In the genomic region with DNA sequence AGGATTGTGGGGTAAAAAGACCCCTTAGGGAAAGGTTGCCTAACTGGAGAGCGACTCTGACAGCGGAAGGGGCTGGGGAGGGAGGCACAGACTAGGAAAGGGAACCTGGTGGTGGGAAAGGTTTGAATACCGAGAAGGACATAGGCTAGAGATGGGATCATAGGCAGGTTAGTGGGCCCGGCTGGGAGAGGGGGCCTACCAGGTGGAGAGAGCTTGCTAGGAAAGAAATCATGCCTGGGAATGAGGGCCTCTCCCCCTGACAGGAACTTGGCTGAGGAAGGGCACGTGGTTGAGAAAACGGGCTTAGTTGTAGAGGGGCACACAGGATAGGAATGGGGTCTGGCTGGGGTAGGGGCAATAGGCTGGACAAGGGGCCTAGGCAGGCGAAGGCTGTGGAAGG, we compare ENCODE assay signal across 30 cellular contexts. TPM values are rescaled to one million over a fixed set of nuclear protein-coding genes. Genes with fewer than 3 reads are reported as not detected.
DNase-seq lines count a peak whose midpoint lies in the region; ATAC-seq and TF ChIP-seq lines count a peak whose summit lies in the region.
"Had no signal": no experiment of that assay in that cellular context is flagged by ENCODE, and none has a peak within 500 bp of the region (broad histone marks: within the 10 kb centered on the region; RNA-seq: fewer than 3 reads in every experiment).

No MANE protein-coding gene starts in this region.

- H3K4me3 Mint-ChIP-seq in neural crest cell (no peak overlapping the region), osteocyte (ENCODE audit: unreplicated experiment) (no peak overlapping the region)
- H3K4me3 Mint-ChIP-seq: B cell; CD14-positive monocyte; CD4-positive, alpha-beta memory T cell; CD4-positive, alpha-beta T cell; CD4-positive, CD25-positive, alpha-beta regulatory T cell; CD8-positive, alpha-beta memory T cell; CD8-positive, alpha-beta T cell had no signal

- H3K9me3 Mint-ChIP-seq in neural crest cell: peaks cover 8% of the 10 kb centered on the region
- H3K9me3 Mint-ChIP-seq in osteocyte (ENCODE audit: unreplicated experiment): peaks cover 3% of the 10 kb centered on the region
- H3K9me3 Mint-ChIP-seq: CD4-positive, alpha-beta memory T cell; CD4-positive, alpha-beta T cell; CD8-positive, alpha-beta T cell had no signal

- peak overlapping the region; percentile 50 for H3K27ac Mint-ChIP-seq in neural crest cell (ENCODE audit: unreplicated experiment)
- no peak overlapping the region for H3K27ac Mint-ChIP-seq in osteocyte (ENCODE audit: unreplicated experiment)
- H3K27ac Mint-ChIP-seq: B cell; CD14-positive monocyte; CD4-positive, alpha-beta memory T cell; CD4-positive, alpha-beta T cell; CD4-positive, CD25-positive, alpha-beta regulatory T cell; CD8-positive, alpha-beta T cell had no signal

- no peak for ATAC-seq in stimulated activated naive CD8-positive, alpha-beta T cell treated with anti-CD3 and anti-CD28 coated beads, Interleukin-15, Interleukin-2, amounts not matched to agents 100 U/mL and 50 U/mL, for 24 hours
- ATAC-seq: A549; CD8-positive, alpha-beta T cell had no signal

- no peak for TF ChIP-seq CTCF in neural crest cell (conservative IDR thresholded peaks at IDR 0.05)
- no peak for TF ChIP-seq CTCF in osteocyte (IDR thresholded peaks at IDR 0.05)

- no peak for DNase-seq in neural crest cell (ENCODE audit: low read depth, low spot score)
- DNase-seq in osteocyte (ENCODE audit: extremely low spot score, unreplicated experiment): peak; percentile 68
- DNase-seq in stimulated activated naive CD8-positive, alpha-beta T cell treated with anti-CD3 and anti-CD28 coated beads, Interleukin-15, Interleukin-2, amounts not matched to agents 100 U/mL and 50 U/mL, for 24 hours: no peak
- no peak for DNase-seq in NCI-H2171 treated with DMSO at 0.1 percent for 48 hours (lab: John Stamatoyannopoulos, UW)
- DNase-seq: 8988T; ACHN; AML-193; BE2C; C1 segment of cervical spinal cord; Caco-2; Calu3; CD4-positive, alpha-beta memory T cell; CD4-positive, alpha-beta T cell; CD4-positive, CD25-positive, alpha-beta regulatory T cell; CD8-positive, alpha-beta memory T cell; CD8-positive, alpha-beta T cell; COR-L47; DMS 273 treated with DMSO at 0.1 percent for 48 hours; DMS153; DMS53; DMS79; DMS79 treated with DMSO at 0.1 percent for 48 hours; DND-41; EL had no signal

- H3K36me3 Mint-ChIP-seq in neural crest cell (ENCODE audit: low read depth): peaks cover 4% of the 10 kb centered on the region
- H3K36me3 Mint-ChIP-seq in osteocyte (ENCODE audit: unreplicated experiment): no peaks in the 10 kb centered on the region
- H3K36me3 Mint-ChIP-seq: CD14-positive monocyte; CD4-positive, alpha-beta memory T cell; CD4-positive, CD25-positive, alpha-beta regulatory T cell; CD8-positive, alpha-beta memory T cell; CD8-positive, alpha-beta T cell had no signal

- H3K4me1 Mint-ChIP-seq in neural crest cell (no peaks in the 10 kb centered on the region), osteocyte (ENCODE audit: unreplicated experiment) (no peaks in the 10 kb centered on the region)
- H3K4me1 Mint-ChIP-seq: B cell; CD14-positive monocyte; CD4-positive, alpha-beta memory T cell; CD4-positive, CD25-positive, alpha-beta regulatory T cell; CD8-positive, alpha-beta memory T cell had no signal

- no peaks in the 10 kb centered on the region for H3K27me3 Mint-ChIP-seq in neural crest cell (ENCODE audit: low read depth)
- no peaks in the 10 kb centered on the region for H3K27me3 Mint-ChIP-seq in osteocyte (ENCODE audit: unreplicated experiment)
- H3K27me3 Mint-ChIP-seq: CD4-positive, alpha-beta memory T cell; CD4-positive, alpha-beta T cell had no signal

RNA-seq across cellular contexts. Expression of gene OTUD6A, which starts 4.4 kb away (rescaled TPM):
- not detected in 2 replicates for total RNA-seq in neural crest cell
- not detected in 2 replicates for total RNA-seq in osteocyte
- total RNA-seq: A172; A673; B cell; Caco-2; Calu3; CD4-positive, alpha-beta memory T cell; CD4-positive, alpha-beta T cell; CD4-positive, CD25-positive, alpha-beta regulatory T cell; CD8-positive, alpha-beta memory T cell; CD8-positive, alpha-beta T cell; Daoy had no signal

RNA-seq across cellular contexts. Expression of gene AWAT2, which starts 16.9 kb away (rescaled TPM):
- total RNA-seq in neural crest cell (not detected in 2 replicates), osteocyte (not detected in 2 replicates)
- total RNA-seq: A172; A673; B cell; Caco-2; Calu3; CD4-positive, alpha-beta memory T cell; CD4-positive, alpha-beta T cell; CD4-positive, CD25-positive, alpha-beta regulatory T cell; CD8-positive, alpha-beta memory T cell; CD8-positive, alpha-beta T cell; Daoy had no signal
